10 cellular contexts compared by ENCODE assay signal in genomic region chr17:81924557-81925532, GRCh38. TPM values are rescaled to one million over a fixed set of nuclear protein-coding genes. Genes with fewer than 3 reads are reported as not detected.
DNase-seq lines count a peak whose midpoint lies in the region; ATAC-seq and TF ChIP-seq lines count a peak whose summit lies in the region.
"Had no signal": no experiment of that assay in that cellular context is flagged by ENCODE, and none has a peak within 500 bp of the region (broad histone marks: within the 10 kb centered on the region; RNA-seq: fewer than 3 reads in every experiment).

No MANE protein-coding gene starts in this region.

- peaks cover 62% of the 10 kb centered on the region for H4K20me1 ChIP-seq in IMR-90 (ENCODE audit: insufficient read depth, low read length)

- no peak overlapping the region for H3K4me2 ChIP-seq in IMR-90 (ENCODE audit: low read depth, low read length)

- H2AFZ ChIP-seq in IMR-90 (replicated peaks; ENCODE audit: low read length, poor library complexity), result no peak overlapping the region

- H3K4me1 ChIP-seq in IMR-90 (ENCODE audit: control insufficient read depth, insufficient read depth, low read length), result peaks cover 37% of the 10 kb centered on the region
- H3K4me1 ChIP-seq in naive thymus-derived CD4-positive, alpha-beta T cell (ENCODE audit: control insufficient read depth in 2 of 2, insufficient read depth in 2 of 2, low read length in 2 of 2), result peaks cover 10 to 31% of the 10 kb centered on the region in 2 donors

- dilution Hi-C loops in IMR-90 (cut with HindIII; ENCODE audit: low sequenced_read_pairs, unreplicated experiment), result no loop called here

- in situ Hi-C loops in IMR-90 (cut with MboI; ENCODE audit: low sequenced_read_pairs), result no loop called here

- H3K27me3 ChIP-seq in IMR-90 (ENCODE audit: control insufficient read depth, insufficient read depth, low read length), result no peaks in the 10 kb centered on the region
- H3K27me3 ChIP-seq in naive thymus-derived CD4-positive, alpha-beta T cell (ENCODE audit: control insufficient read depth in 2 of 2, insufficient read depth in 2 of 2, low read length in 2 of 2), result peaks cover 0 to 13% of the 10 kb centered on the region in 2 donors

- peak overlapping the region; percentile 69 for H4K91ac ChIP-seq in IMR-90 (ENCODE audit: insufficient read depth, low read depth, low read length)

- H2BK15ac ChIP-seq in IMR-90 (ENCODE audit: low read depth, low read length), result no peak overlapping the region

- TF ChIP-seq POLR2A in IMR-90 (IDR thresholded peaks at IDR 0.05; ENCODE audit: low read depth, low read length), result no peak

- H3K36me3 ChIP-seq in IMR-90 (ENCODE audit: control insufficient read depth, insufficient read depth, low read length), result peaks cover 22% of the 10 kb centered on the region
- peaks cover 0 to 8% (median 0%) of the 10 kb centered on the region in 3 experiments for H3K36me3 ChIP-seq in naive thymus-derived CD4-positive, alpha-beta T cell (ENCODE audit: control insufficient read depth in 2 of 3, insufficient read depth in 3 of 3, low read length in 3 of 3)

- H2AK9ac ChIP-seq in IMR-90 (replicated peaks; ENCODE audit: low read depth, low read length, poor library complexity), result peak overlapping the region; percentile 75

- peaks cover 69% of the 10 kb centered on the region for H3K4me1 Mint-ChIP-seq in CD14-positive monocyte
- H3K4me1 Mint-ChIP-seq in naive thymus-derived CD4-positive, alpha-beta T cell, result peaks cover 9 to 34% (median 23%) of the 10 kb centered on the region in 7 donors

- TF ChIP-seq RAD21 in IMR-90 (IDR thresholded peaks at IDR 0.05; ENCODE audit: low read length), result no peak

- no peak overlapping the region for H3K9ac ChIP-seq in IMR-90 (ENCODE audit: low read depth, low read length)

- H3K23ac ChIP-seq in IMR-90 (ENCODE audit: low read depth, low read length), result peak overlapping the region; percentile 79

- no peak overlapping the region for H3K18ac ChIP-seq in IMR-90 (ENCODE audit: low read depth, low read length)

- ATAC-seq in IMR-90 (ENCODE audit: low read depth), result no peak
- no peak for ATAC-seq in naive thymus-derived CD4-positive, alpha-beta T cell
- ATAC-seq in GM19035 (IDR thresholded peaks at IDR 0.05; ENCODE audit: unreplicated experiment), result no peak

- H3K79me1 ChIP-seq in IMR-90 (ENCODE audit: low read depth in 1 of 2, low read length in 2 of 2), result peaks cover 17 to 69% of the 10 kb centered on the region in 2 experiments; a peak in 3 of 4 replicates

- DNase-seq in CD14-positive monocyte (ENCODE audit: low spot score) (no peak), IMR-90 (no peak), NCI-H69 (lab: John Stamatoyannopoulos, UW) (no peak), NOMO-1 (lab: John Stamatoyannopoulos, UW; ENCODE audit: unreplicated experiment in 2 of 2) (no peak), NCI-H128 (lab: John Stamatoyannopoulos, UW; ENCODE audit: unreplicated experiment) (no peak)
- peak; percentile 34 for DNase-seq in central memory CD4-positive, alpha-beta T cell
- DNase-seq in naive thymus-derived CD4-positive, alpha-beta T cell, result peak in 2 of 9 donors; percentile 26 to 27
- DNase-seq: NCI-H187; stimulated activated CD4-positive, alpha-beta T cell treated with anti-CD3 and anti-CD28 coated beads, Interleukin-4, amount 100 ng/mL, for 24 hours had no signal

- H4K5ac ChIP-seq in IMR-90 (ENCODE audit: low read depth, low read length), result no peak overlapping the region; the same call in 1 of the 2 replicates

- peak overlapping the region; percentile 33 for H3K27ac ChIP-seq in IMR-90 (ENCODE audit: insufficient read depth, low read length)
- no peak overlapping the region for H3K27ac ChIP-seq in naive thymus-derived CD4-positive, alpha-beta T cell (ENCODE audit: low read depth, low read length)

- no peak overlapping the region for H2BK5ac ChIP-seq in IMR-90 (ENCODE audit: low read depth, low read length, poor library complexity, severe bottlenecking)

- CTCF ChIA-PET in IMR-90 (lab: Yijun Ruan, JAX), result no interaction called here
- CTCF ChIA-PET in naive thymus-derived CD4-positive, alpha-beta T cell (lab: Charles Lee), result interaction anchor here (0.6 kb wide), 1 partner anchor 296 kb away, joined by 4 read pairs; no protein-coding TSS in a partner anchor

- H4K8ac ChIP-seq in IMR-90 (ENCODE audit: low read depth in 2 of 2, low read length in 2 of 2), result no peak overlapping the region

- no TSS peak for BruUV-seq in IMR-90 (replicated peaks; lab: Mats Ljungman, UMichigan)

- H2AK5ac ChIP-seq in IMR-90 (ENCODE audit: low read depth, low read length), result peak overlapping the region; percentile 69; the same call in 1 of the 2 replicates

- H3K4me3 Mint-ChIP-seq in CD14-positive monocyte, result peak overlapping the region; percentile 91 to 92
- peak overlapping the region; percentile 39 to 91 (median 80) for H3K4me3 Mint-ChIP-seq in naive thymus-derived CD4-positive, alpha-beta T cell

- no peak overlapping the region for H3K56ac ChIP-seq in IMR-90 (ENCODE audit: extremely low read depth, insufficient read depth, low read length)

- peaks cover 11 to 19% (median 16%) of the 10 kb centered on the region in 3 donors for H3K27me3 Mint-ChIP-seq in CD14-positive monocyte (ENCODE audit: low read depth in 3 of 3)
- H3K27me3 Mint-ChIP-seq in naive thymus-derived CD4-positive, alpha-beta T cell, result peaks cover 0 to 6% (median 0%) of the 10 kb centered on the region in 5 donors

- intact Hi-C loops in CD14-positive monocyte (cut with micrococcal nuclease) (loop anchor here in 1 of 2 donors (5.0 kb wide), 2 partner anchors 52 to 53 kb away; partner anchors contain the start of genes ARHGDIA and ASPSCR1), IMR-90 (cut with micrococcal nuclease) (no loop called here)
- intact Hi-C loops in naive thymus-derived CD4-positive, alpha-beta T cell (cut with micrococcal nuclease), result loop anchor here (5.0 kb wide), 4 partner anchors 33 to 1663 kb away; partner anchors contain the start of genes ARHGDIA (in 2 of the 2), ALYREF (in 1 of the 2), ANAPC11 (in 1 of the 2) and RNF213 (in 1 of the 2)

- H2BK20ac ChIP-seq in IMR-90 (ENCODE audit: low read depth, low read length), result no peak overlapping the region

- peaks cover 0 to 3% (median 0%) of the 10 kb centered on the region in 7 donors for H3K9me3 Mint-ChIP-seq in CD14-positive monocyte
- H3K9me3 Mint-ChIP-seq in naive thymus-derived CD4-positive, alpha-beta T cell, result no peaks in the 10 kb centered on the region

- TF ChIP-seq CTCF in CD14-positive monocyte (IDR thresholded peaks at IDR 0.05), result no peak
- TF ChIP-seq CTCF in IMR-90 (conservative IDR thresholded peaks at IDR 0.05; ENCODE audit: low read depth, low read length), result no peak

- H3K27ac Mint-ChIP-seq in CD14-positive monocyte, result peak overlapping the region; percentile 97 to 98 (median 98)
- H3K27ac Mint-ChIP-seq in naive thymus-derived CD4-positive, alpha-beta T cell, result peak overlapping the region in 8 of 9 donors; percentile 25 to 91 (median 76)

- H3K36me3 Mint-ChIP-seq in CD14-positive monocyte, result peaks cover 13 to 23% of the 10 kb centered on the region in 2 donors
- peaks cover 0 to 4% (median 0%) of the 10 kb centered on the region in 5 donors for H3K36me3 Mint-ChIP-seq in naive thymus-derived CD4-positive, alpha-beta T cell

- H3K9me1 ChIP-seq in IMR-90 (ENCODE audit: insufficient read depth, low read length), result peaks cover 21% of the 10 kb centered on the region

- POLR2A ChIA-PET in IMR-90 (lab: Charles Lee; ENCODE audit: unreplicated experiment), result no interaction called here
- POLR2A ChIA-PET in naive thymus-derived CD4-positive, alpha-beta T cell (lab: Charles Lee), result interaction anchor here (0.7 to 3.3 kb wide), 5 partner anchors 8 to 55 kb away, joined by 3 to 23 read pairs (median 5); no protein-coding TSS in a partner anchor

- 53% methylated on average over 4 of the region's 21 CpGs; no CpG with 5 or more reads in 1 of the 2 experiments for WGBS in IMR-90 (ENCODE audit: extremely low coverage in 2 of 2, insufficient read length in 1 of 2), 2 experiments

- H3K4me3 ChIP-seq in IMR-90 (ENCODE audit: insufficient read depth, low read depth, low read length), result no peak overlapping the region
- H3K4me3 ChIP-seq in naive thymus-derived CD4-positive, alpha-beta T cell (ENCODE audit: low read length), result no peak overlapping the region

- H3K14ac ChIP-seq in IMR-90 (replicated peaks; ENCODE audit: low read depth, low read length), result no peak overlapping the region

- peak overlapping the region; percentile 85; the same call in 1 of the 2 replicates for H2BK120ac ChIP-seq in IMR-90 (ENCODE audit: low read depth, low read length)

- H3K9me3 ChIP-seq in IMR-90 (ENCODE audit: control insufficient read depth, insufficient read depth, low read length), result no peaks in the 10 kb centered on the region
- no peaks in the 10 kb centered on the region for H3K9me3 ChIP-seq in naive thymus-derived CD4-positive, alpha-beta T cell (ENCODE audit: control insufficient read depth in 2 of 3, low read length in 3 of 3)

- H3K4ac ChIP-seq in IMR-90 (ENCODE audit: low read depth, low read length), result peak overlapping the region; percentile 51; the same call in 1 of the 2 replicates

RNA-seq across cellular contexts. Expression of gene MAFG, which starts 2.7 kb away (rescaled TPM):
- polyA plus RNA-seq in CD14-positive monocyte (1 to 10 TPM; 7.4 to 7.6 TPM), IMR-90 (2012; rRNA removed) (14.3 and 15.4 TPM in 2 replicates)
- 6.1 and 6.4 TPM in 2 replicates for total RNA-seq in IMR-90 (2012; rRNA removed)
- 12.4 and 15.1 TPM in 2 replicates for polyA plus RNA-seq in IMR-90 (2012; cell fraction: cytosol; rRNA removed)
- 82.7 and 90.6 TPM in 2 replicates for polyA plus RNA-seq in IMR-90 (2012; cell fraction: nucleus; rRNA removed; ENCODE audit: low replicate concordance)
- 10 to 100 TPM; 12.9 to 28.1 (median 18.1) TPM for total RNA-seq in naive thymus-derived CD4-positive, alpha-beta T cell
- polyA plus RNA-seq in naive thymus-derived CD4-positive, alpha-beta T cell, result 1 to 10 TPM; 2.4 to 2.6 TPM

RNA-seq across cellular contexts. Expression of gene SIRT7, which starts 6.9 kb away (rescaled TPM):
- 10 to 100 TPM; 22.5 to 23.7 TPM for polyA plus RNA-seq in CD14-positive monocyte
- total RNA-seq in IMR-90 (2012; rRNA removed), result 13.9 and 14.5 TPM in 2 replicates
- polyA plus RNA-seq in IMR-90 (2012; rRNA removed), result 19.8 and 20.5 TPM in 2 replicates
- polyA plus RNA-seq in IMR-90 (2012; cell fraction: cytosol; rRNA removed), result 8.3 and 10.9 TPM in 2 replicates
- polyA plus RNA-seq in IMR-90 (2012; cell fraction: nucleus; rRNA removed; ENCODE audit: low replicate concordance), result 74.8 and 246 TPM in 2 replicates
- total RNA-seq in naive thymus-derived CD4-positive, alpha-beta T cell, result 10 to 100 TPM; 56.0 to 81.4 (median 69.7) TPM
- 10 to 100 TPM; 21.6 to 38.7 TPM for polyA plus RNA-seq in naive thymus-derived CD4-positive, alpha-beta T cell

RNA-seq across cellular contexts. Expression of gene PYCR1, which starts 12.3 kb away (rescaled TPM):
- not detected for polyA plus RNA-seq in CD14-positive monocyte
- total RNA-seq in IMR-90 (2012; rRNA removed), result 95.0 and 115 TPM in 2 replicates
- 177 and 181 TPM in 2 replicates for polyA plus RNA-seq in IMR-90 (2012; rRNA removed)
- 73.1 and 242 TPM in 2 replicates for polyA plus RNA-seq in IMR-90 (2012; cell fraction: cytosol; rRNA removed)
- 94.9 and 231 TPM in 2 replicates for polyA plus RNA-seq in IMR-90 (2012; cell fraction: nucleus; rRNA removed; ENCODE audit: low replicate concordance)
- 10 to 100 TPM in 1 of 5 experiments, 1 to 10 TPM in 4; 1.8 to 31.1 (median 2.3) TPM for total RNA-seq in naive thymus-derived CD4-positive, alpha-beta T cell
- polyA plus RNA-seq in naive thymus-derived CD4-positive, alpha-beta T cell, result 1 to 10 TPM; 4.2 to 4.5 TPM

RNA-seq across cellular contexts. Expression of gene PCYT2, which starts 13.6 kb away (rescaled TPM):
- 10 to 100 TPM; 10.7 to 11.0 TPM for polyA plus RNA-seq in CD14-positive monocyte
- total RNA-seq in IMR-90 (2012; rRNA removed), result 31.9 and 37.3 TPM in 2 replicates
- 38.5 and 43.0 TPM in 2 replicates for polyA plus RNA-seq in IMR-90 (2012; rRNA removed)
- polyA plus RNA-seq in IMR-90 (2012; cell fraction: cytosol; rRNA removed), result 21.7 and 31.1 TPM in 2 replicates
- polyA plus RNA-seq in IMR-90 (2012; cell fraction: nucleus; rRNA removed; ENCODE audit: low replicate concordance), result 47.8 and 104 TPM in 2 replicates
- total RNA-seq in naive thymus-derived CD4-positive, alpha-beta T cell, result 10 to 100 TPM; 17.5 to 43.6 (median 35.2) TPM
- 10 to 100 TPM; 22.4 to 27.0 TPM for polyA plus RNA-seq in naive thymus-derived CD4-positive, alpha-beta T cell

RNA-seq across cellular contexts. Expression of gene MYADML2, which starts 22.2 kb away (rescaled TPM):
- polyA plus RNA-seq in CD14-positive monocyte (not detected), IMR-90 (2012; rRNA removed) (not detected in 2 replicates)
- not detected in 2 replicates for total RNA-seq in IMR-90 (2012; rRNA removed)
- not detected in 2 replicates for polyA plus RNA-seq in IMR-90 (2012; cell fraction: cytosol; rRNA removed)
- not detected in 2 replicates for polyA plus RNA-seq in IMR-90 (2012; cell fraction: nucleus; rRNA removed; ENCODE audit: low replicate concordance)
- total RNA-seq in naive thymus-derived CD4-positive, alpha-beta T cell, result not detected
- polyA plus RNA-seq in naive thymus-derived CD4-positive, alpha-beta T cell, result not detected

Comparison
In these comparisons a context has a peak if more than half of its experiments do, and no peak if none do; other contexts are left out.
1. RNA of gene PYCR1, which starts 12.3 kb away (polyA plus RNA-seq): 73.1 to 242 TPM in IMR-90; 4.2 to 4.5 TPM in naive thymus-derived CD4-positive, alpha-beta T cell and not detected in CD14-positive monocyte; every median in the first group is over 10 times any median in the second.